8 cellular contexts compared by ENCODE assay signal in genomic region chr10:73772280-73773151, GRCh38. TPM values are rescaled to one million over a fixed set of nuclear protein-coding genes. Genes with fewer than 3 reads are reported as not detected.
A peak's percentile ranks its signal among the peaks of the same experiment; 100 is the strongest.
DNase-seq lines count a peak whose midpoint lies in the region; ATAC-seq and TF ChIP-seq lines count a peak whose summit lies in the region.

No MANE protein-coding gene starts in this region.

- H3K27me3 ChIP-seq in DND-41 (ENCODE audit: insufficient read depth, low read length, poor library complexity): no peaks in the 10 kb centered on the region
- no peaks in the 10 kb centered on the region for H3K27me3 ChIP-seq in HUES48 (ENCODE audit: control insufficient read depth, insufficient read depth, low read length)
- H3K27me3 ChIP-seq in ovary: no peaks in the 10 kb centered on the region
- H3K27me3 ChIP-seq in thyroid gland: no peaks in the 10 kb centered on the region

- DNase-seq in DND-41: peak; percentile 80
- DNase-seq in head of caudate nucleus: peak; percentile 38 to 90 (median 81)
- DNase-seq in ovary: peak; percentile 68 to 87 (median 77)
- peak; percentile 86 to 90 for DNase-seq in thyroid gland

- intact Hi-C loops in head of caudate nucleus (cut with DNase I) (no loop called here), ovary (cut with DNase I) (no loop called here), thyroid gland (cut with DNase I) (no loop called here)

- ATAC-seq in DND-41 (ENCODE audit: insufficient read depth, low read depth): peak; percentile 78
- ATAC-seq in GM21390 (IDR thresholded peaks at IDR 0.05; ENCODE audit: unreplicated experiment): peak; percentile 59
- ATAC-seq in SK-N-SH treated with all-trans-retinoic acid at 6 μM for 48 hours: peak; percentile 79

- peaks cover 18% of the 10 kb centered on the region for H3K36me3 Mint-ChIP-seq in activated naive CD8-positive, alpha-beta T cell

- H3K4me1 ChIP-seq in DND-41 (ENCODE audit: insufficient read depth, low read length) (peaks cover 50% of the 10 kb centered on the region), HUES48 (ENCODE audit: control insufficient read depth, insufficient read depth, low read length) (peaks cover 6% of the 10 kb centered on the region; the same call in 1 of the 2 replicates), ovary (ENCODE audit: insufficient read depth) (peaks cover 3% of the 10 kb centered on the region), thyroid gland (peaks cover 26 to 31% of the 10 kb centered on the region in 2 donors)

- peak overlapping the region; percentile 91 for H3K27ac Mint-ChIP-seq in activated naive CD8-positive, alpha-beta T cell

- peak; percentile 71 for TF ChIP-seq POLR2A in ovary (IDR thresholded peaks at IDR 0.05)
- peak; percentile 60 to 89 for TF ChIP-seq POLR2A in thyroid gland (IDR thresholded peaks at IDR 0.05)

- H3K4me3 Mint-ChIP-seq in activated naive CD8-positive, alpha-beta T cell: peak overlapping the region; percentile 96

- H3K4me2 ChIP-seq in DND-41 (ENCODE audit: insufficient read depth, low read length): peak overlapping the region; percentile 92

- H3K79me2 ChIP-seq in DND-41 (ENCODE audit: insufficient read depth, low read length): peaks cover 45% of the 10 kb centered on the region

- no peaks in the 10 kb centered on the region for H3K27me3 Mint-ChIP-seq in activated naive CD8-positive, alpha-beta T cell

- 1% methylated on average over 51 to 101 of the region's 101 CpGs for WGBS in ovary, 3 donors
- WGBS in thyroid gland, 2 donors: 0 to 2% methylated on average over 7 to 21 of the region's 101 CpGs

- TF ChIP-seq EP300 in ovary (IDR thresholded peaks at IDR 0.05): peak; percentile 17

- H3K9ac ChIP-seq in DND-41 (ENCODE audit: low read depth, low read length): peak overlapping the region; percentile 72
- H3K9ac ChIP-seq in HUES48 (ENCODE audit: low read depth, low read length): peak overlapping the region; percentile 81

- H3K4me1 Mint-ChIP-seq in activated naive CD8-positive, alpha-beta T cell (ENCODE audit: low read depth): peaks cover 53% of the 10 kb centered on the region

- peak overlapping the region; percentile 86 for H2AFZ ChIP-seq in DND-41 (ENCODE audit: low read depth, low read length)

- H3K9me3 Mint-ChIP-seq in activated naive CD8-positive, alpha-beta T cell (ENCODE audit: low read depth): no peaks in the 10 kb centered on the region

- H4K20me1 ChIP-seq in DND-41 (ENCODE audit: insufficient read depth, low read length): peaks cover 3% of the 10 kb centered on the region; the same call in 1 of the 2 replicates

- H3K4me3 ChIP-seq in DND-41 (ENCODE audit: low read depth in 1 of 2, low read length in 2 of 2): peak overlapping the region; percentile 63 to 73
- H3K4me3 ChIP-seq in HUES48 (ENCODE audit: low read depth, low read length): peak overlapping the region; percentile 78
- H3K4me3 ChIP-seq in ovary: peak overlapping the region; percentile 77
- peak overlapping the region; percentile 59 to 98 (median 94) for H3K4me3 ChIP-seq in thyroid gland (replicated peaks in 1 of 3)

- H3K27ac ChIP-seq in DND-41 (ENCODE audit: low read length): peak overlapping the region; percentile 71
- H3K27ac ChIP-seq in HUES48 (ENCODE audit: low read depth, low read length): peak overlapping the region; percentile 80
- H3K27ac ChIP-seq in ovary: peak overlapping the region; percentile 88 to 97
- H3K27ac ChIP-seq in thyroid gland: peak overlapping the region; percentile 80 to 99 (median 89)

- no peaks in the 10 kb centered on the region for H3K9me3 ChIP-seq in DND-41 (ENCODE audit: insufficient read depth, low read length, severe bottlenecking)
- no peaks in the 10 kb centered on the region for H3K9me3 ChIP-seq in HUES48 (ENCODE audit: control insufficient read depth, insufficient read depth, low read length)
- no peaks in the 10 kb centered on the region for H3K9me3 ChIP-seq in ovary
- no peaks in the 10 kb centered on the region for H3K9me3 ChIP-seq in thyroid gland

- TF ChIP-seq CTCF in DND-41 (IDR thresholded peaks at IDR 0.05; ENCODE audit: borderline replicate concordance, extremely low read depth, low read length, poor library complexity, severe bottlenecking): peak; percentile 25
- TF ChIP-seq CTCF in ovary (IDR thresholded peaks at IDR 0.05): peak in 1 of 3 donors; percentile 18
- peak in 1 of 6 experiments; percentile 5 for TF ChIP-seq CTCF in thyroid gland (IDR thresholded peaks at IDR 0.05)

- peaks cover 74% of the 10 kb centered on the region for H3K36me3 ChIP-seq in DND-41 (ENCODE audit: insufficient read depth, low read length)
- H3K36me3 ChIP-seq in HUES48 (ENCODE audit: control insufficient read depth, insufficient read depth, low read length): peaks cover 58% of the 10 kb centered on the region
- H3K36me3 ChIP-seq in ovary: no peaks in the 10 kb centered on the region
- H3K36me3 ChIP-seq in thyroid gland: peaks cover 38 to 47% of the 10 kb centered on the region in 2 donors

TF ChIP-seq in SK-N-SH treated with all-trans-retinoic acid at 6 μM for 48 hours, 23 proteins besides CTCF, POLR2A, EP300 and RAD21 (continues in another document):
- TF ChIP-seq CSDC2 (CRISPR knock-in tag; IDR thresholded peaks at IDR 0.05) (0 out of 2 replicates have a peak, but pooled peaks have one; percentile 26), ZNF8 (CRISPR knock-in tag; IDR thresholded peaks at IDR 0.05) (no peak), RARB (CRISPR knock-in tag; IDR thresholded peaks at IDR 0.05) (peak; percentile 50; the same call in 1 of the 2 replicates), GLIS3 (CRISPR knock-in tag; IDR thresholded peaks at IDR 0.05) (peak; percentile 97), OSR1 (CRISPR knock-in tag; IDR thresholded peaks at IDR 0.05) (no peak), ZNF565 (CRISPR knock-in tag; conservative IDR thresholded peaks at IDR 0.05; ENCODE audit: low read depth) (0 out of 2 replicates have a peak, but pooled peaks have one; percentile 46), ESRRG (CRISPR knock-in tag; IDR thresholded peaks at IDR 0.05) (0 out of 2 replicates have a peak, but pooled peaks have one; percentile 42), BACH2 (CRISPR knock-in tag; IDR thresholded peaks at IDR 0.05; ENCODE audit: borderline replicate concordance) (no peak), ARNTL (CRISPR knock-in tag; IDR thresholded peaks at IDR 0.05; ENCODE audit: borderline replicate concordance, low read depth) (no peak; the same call in 1 of the 2 replicates), ZFP30 (CRISPR knock-in tag; IDR thresholded peaks at IDR 0.05) (no peak), ZFP3 (CRISPR knock-in tag; IDR thresholded peaks at IDR 0.05) (no peak; the same call in 1 of the 2 replicates), ISL1 (CRISPR knock-in tag; IDR thresholded peaks at IDR 0.05) (no peak), TOX (CRISPR knock-in tag; IDR thresholded peaks at IDR 0.05; ENCODE audit: borderline replicate concordance) (no peak), CSRNP3 (CRISPR knock-in tag; IDR thresholded peaks at IDR 0.05) (no peak), TCF4 (CRISPR knock-in tag; IDR thresholded peaks at IDR 0.05; ENCODE audit: borderline replicate concordance) (no peak), ZC3H10 (CRISPR knock-in tag; IDR thresholded peaks at IDR 0.05) (peak; percentile 38; the same call in 1 of the 2 replicates)
- TF ChIP-seq, protein P1, sequence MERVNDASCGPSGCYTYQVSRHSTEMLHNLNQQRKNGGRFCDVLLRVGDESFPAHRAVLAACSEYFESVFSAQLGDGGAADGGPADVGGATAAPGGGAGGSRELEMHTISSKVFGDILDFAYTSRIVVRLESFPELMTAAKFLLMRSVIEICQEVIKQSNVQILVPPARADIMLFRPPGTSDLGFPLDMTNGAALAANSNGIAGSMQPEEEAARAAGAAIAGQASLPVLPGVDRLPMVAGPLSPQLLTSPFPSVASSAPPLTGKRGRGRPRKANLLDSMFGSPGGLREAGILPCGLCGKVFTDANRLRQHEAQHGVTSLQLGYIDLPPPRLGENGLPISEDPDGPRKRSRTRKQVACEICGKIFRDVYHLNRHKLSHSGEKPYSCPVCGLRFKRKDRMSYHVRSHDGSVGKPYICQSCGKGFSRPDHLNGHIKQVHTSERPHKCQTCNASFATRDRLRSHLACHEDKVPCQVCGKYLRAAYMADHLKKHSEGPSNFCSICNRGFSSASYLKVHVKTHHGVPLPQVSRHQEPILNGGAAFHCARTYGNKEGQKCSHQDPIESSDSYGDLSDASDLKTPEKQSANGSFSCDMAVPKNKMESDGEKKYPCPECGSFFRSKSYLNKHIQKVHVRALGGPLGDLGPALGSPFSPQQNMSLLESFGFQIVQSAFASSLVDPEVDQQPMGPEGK (CRISPR knock-in tag; IDR thresholded peaks at IDR 0.05; ENCODE audit: borderline replicate concordance): 0 out of 2 replicates have a peak, but pooled peaks have one; percentile 76

RNA-seq across cellular contexts. Expression of gene CHCHD1, which starts 9.3 kb away (rescaled TPM):
- total RNA-seq in ovary: 10 to 100 TPM; 12.5 to 33.4 (median 16.9) TPM
- 10 to 100 TPM; 26.3 to 30.6 TPM for polyA plus RNA-seq in ovary
- 10 to 100 TPM; 14.1 to 57.3 (median 28.9) TPM for total RNA-seq in thyroid gland

RNA-seq across cellular contexts. Expression of gene ZSWIM8, which starts 12.9 kb away (rescaled TPM):
- total RNA-seq in ovary: 10 to 100 TPM; 56.1 to 90.7 (median 69.3) TPM
- polyA plus RNA-seq in ovary: 10 to 100 TPM; 42.7 to 80.9 TPM
- total RNA-seq in thyroid gland: 100 to 1,000 TPM in 2 of 4 donors, 10 to 100 TPM in 2; 67.2 to 199 (median 108) TPM

RNA-seq across cellular contexts. Expression of gene SEC24C, which starts 28.3 kb away (rescaled TPM):
- total RNA-seq in ovary (10 to 100 TPM; 30.3 to 70.4 (median 58.8) TPM), thyroid gland (10 to 100 TPM; 56.2 to 95.2 (median 83.9) TPM)
- 10 to 100 TPM; 32.2 to 60.5 TPM for polyA plus RNA-seq in ovary

RNA-seq across cellular contexts. Expression of gene NDST2, which starts 38.9 kb away (rescaled TPM):
- total RNA-seq in ovary (10 to 100 TPM; 24.4 to 37.5 (median 30.5) TPM), thyroid gland (10 to 100 TPM; 12.1 to 31.0 (median 25.0) TPM)
- 10 to 100 TPM; 16.7 to 17.0 TPM for polyA plus RNA-seq in ovary

Comparison
In these comparisons a context has a peak if more than half of its experiments do, and no peak if none do; other contexts are left out.
1. Peak in every context shown above with its lines: DNase-seq, ATAC-seq, H3K4me3 ChIP-seq and H3K27ac ChIP-seq.